ENCODE assay signal across 8 cellular contexts in the genomic region with DNA sequence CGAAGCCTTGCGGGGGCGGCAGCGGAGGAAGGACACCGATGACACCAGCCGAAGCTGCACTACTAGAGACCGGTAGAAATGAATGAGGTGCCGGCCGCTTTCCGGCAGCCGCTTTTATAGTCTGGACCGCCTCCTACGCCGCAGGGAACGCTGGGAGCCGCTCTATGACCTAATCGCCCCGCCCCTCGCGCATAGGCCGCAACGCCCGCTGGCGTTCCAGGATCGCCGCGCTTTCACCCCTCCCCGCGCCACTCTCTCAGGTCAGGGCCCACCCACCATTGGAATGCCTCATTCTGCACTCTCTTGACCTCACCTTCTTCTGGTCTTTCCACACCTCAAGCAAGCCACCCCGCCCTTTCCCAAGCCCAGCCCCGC. TPM values are rescaled to one million over a fixed set of nuclear protein-coding genes. Genes with fewer than 3 reads are reported as not detected.
A peak's percentile ranks its signal among the peaks of the same experiment; 100 is the strongest.
DNase-seq lines count a peak whose midpoint lies in the region; ATAC-seq, FAIRE-seq and TF ChIP-seq lines count a peak whose summit lies in the region.

A gene (minus strand): TSS at position 89 of the 375 bp plus-strand sequence. CDS start 170 bp downstream, outside the sequence.

- FAIRE-seq in GM12891 (lab: Jason Lieb, UNC): no peak

- peak within 1 kb of the TSS; percentile 100 for H3K27ac ChIP-seq in adrenal gland
- H3K27ac ChIP-seq in upper lobe of left lung: peak within 1 kb of the TSS; percentile 99 to 100 (median 100)

- H3K4me1 ChIP-seq in adrenal gland (replicated peaks in 1 of 2): peaks cover 36 to 53% of the 10 kb centered on the region in 2 donors
- peaks cover 41 to 54% (median 47%) of the 10 kb centered on the region in 4 donors for H3K4me1 ChIP-seq in upper lobe of left lung

- ATAC-seq in HG02840 (IDR thresholded peaks at IDR 0.05; ENCODE audit: low FRiP score, unreplicated experiment) (peak; percentile 65), left cardiac atrium (peak; percentile 83 to 87), upper lobe of left lung (ENCODE audit: low FRiP score in 2 of 2) (peak; percentile 87 to 97)

- intact Hi-C loops in T-helper 1 cell treated with Interleukin-12 subunit alpha and Interleukin-12 subunit beta and Interleukin-4 antibody, amounts not matched to agents 30 ng/mL and 1 ng/mL, for 36 hours (cut with micrococcal nuclease): loop anchor here (1.0 to 5.0 kb wide), 16 partner anchors 67 to 954 kb away; a partner anchor contains a TSS
- intact Hi-C loops in adrenal gland (cut with DNase I): no loop called here
- intact Hi-C loops in left cardiac atrium (cut with DNase I): no loop called here
- intact Hi-C loops in posterior vena cava (cut with DNase I): no loop called here

- TF ChIP-seq CTCF in adrenal gland (IDR thresholded peaks at IDR 0.05) (no peak), upper lobe of left lung (IDR thresholded peaks at IDR 0.05) (no peak)

- DNase-seq in GM12891 (ENCODE audit: insufficient read length, low spot score): peak; percentile 83
- DNase-seq in NCI-H1694 (lab: John Stamatoyannopoulos, UW): peak; percentile 96
- peak; percentile 97 to 99 (median 98) for DNase-seq in adrenal gland
- peak; percentile 98 for DNase-seq in left cardiac atrium
- peak; percentile 99 for DNase-seq in posterior vena cava (ENCODE audit: low spot score)
- peak; percentile 97 to 99 for DNase-seq in upper lobe of left lung

- H3K36me3 ChIP-seq in adrenal gland (replicated peaks in 1 of 2) (peaks cover 0 to 49% of the 10 kb centered on the region in 2 donors), upper lobe of left lung (peaks cover 41 to 55% (median 50%) of the 10 kb centered on the region in 4 donors)

- H3K27me3 ChIP-seq in adrenal gland: no peaks in the 10 kb centered on the region
- H3K27me3 ChIP-seq in upper lobe of left lung: no peaks in the 10 kb centered on the region

- TF ChIP-seq POLR2A in GM12891 (IDR thresholded peaks at IDR 0.05; ENCODE audit: low read depth, low read length) (peak; percentile 100), adrenal gland (IDR thresholded peaks at IDR 0.05) (peak; percentile 99), upper lobe of left lung (IDR thresholded peaks at IDR 0.05) (peak; percentile 94 to 100 (median 97))

- 0 to 1% (median 0%) methylated on average over 6 to 31 of the region's 31 CpGs for WGBS in adrenal gland, 4 donors
- 0 to 1% methylated on average over 7 to 31 of the region's 31 CpGs for WGBS in upper lobe of left lung, 2 donors

- TF ChIP-seq EP300 in upper lobe of left lung (IDR thresholded peaks at IDR 0.05): peak in 1 of 4 donors; percentile 87

- H3K9me3 ChIP-seq in adrenal gland (replicated peaks in 1 of 3): no peaks in the 10 kb centered on the region
- no peaks in the 10 kb centered on the region for H3K9me3 ChIP-seq in upper lobe of left lung

- peak within 1 kb of the TSS; percentile 74 to 97 (median 92) for H3K4me3 ChIP-seq in adrenal gland
- H3K4me3 ChIP-seq in upper lobe of left lung: peak within 1 kb of the TSS; percentile 66 to 95 (median 78)

TF ChIP-seq in GM12891, 5 proteins besides CTCF, POLR2A, EP300 and RAD21:
- peak; percentile 99 for TF ChIP-seq POLR2AphosphoS5 (IDR thresholded peaks at IDR 0.05; ENCODE audit: low read depth, low read length)
- peak; percentile 99 for TF ChIP-seq TAF1 (IDR thresholded peaks at IDR 0.05; ENCODE audit: low read depth, low read length)
- TF ChIP-seq POU2F2 (IDR thresholded peaks at IDR 0.05; ENCODE audit: low read depth, low read length): peak; percentile 94
- TF ChIP-seq PAX5 (IDR thresholded peaks at IDR 0.05; ENCODE audit: insufficient read depth, low read length, severe bottlenecking): peak; percentile 11
- no peak for TF ChIP-seq SPI1 (IDR thresholded peaks at IDR 0.05; ENCODE audit: low read depth, low read length)
TF ChIP-seq in GM12891: peak in this region for 4.

RNA-seq across cellular contexts. Expression of the gene that starts here (rescaled TPM):
- polyA plus RNA-seq in GM12891 (2012; ENCODE audit: low read depth, missing spikeins): 455 TPM
- 884 and 889 TPM in 2 replicates for total RNA-seq in T-helper 1 cell treated with Interleukin-12 subunit alpha and Interleukin-12 subunit beta and Interleukin-4 antibody, amounts not matched to agents 30 ng/mL and 1 ng/mL, for 36 hours
- total RNA-seq in adrenal gland (1,000 to 10,000 TPM in 4 of 8 donors, 100 to 1,000 TPM in 4; 315 to 1,846 (median 957) TPM), left cardiac atrium (100 to 1,000 TPM; 390 to 549 TPM), posterior vena cava (100 to 1,000 TPM; 615 to 636 TPM), upper lobe of left lung (1,000 to 10,000 TPM in 1 of 6 donors, 100 to 1,000 TPM in 5; 554 to 1,286 (median 754) TPM)
- polyA plus RNA-seq in adrenal gland: 1,000 to 10,000 TPM in 2 of 3 donors, 100 to 1,000 TPM in 1; 829 to 1,098 (median 1,016) TPM

Comparison
In these comparisons a context has a peak if more than half of its experiments do, and no peak if none do; other contexts are left out.
1. Peak in every context shown above with its lines: DNase-seq, ATAC-seq, H3K4me3 ChIP-seq and H3K27ac ChIP-seq.